ENCODE assay signal across 15 cellular contexts in genomic region chr2:190497428-190497827, GRCh38. TPM values are rescaled to one million over a fixed set of nuclear protein-coding genes. Genes with fewer than 3 reads are reported as not detected.
DNase-seq lines count a peak whose midpoint lies in the region; ATAC-seq lines count a peak whose summit lies in the region.
"Had no signal": no experiment of that assay in that cellular context is flagged by ENCODE, and none has a peak within 500 bp of the region (broad histone marks: within the 10 kb centered on the region; RNA-seq: fewer than 3 reads in every experiment).

No MANE protein-coding gene starts in this region.

- H3K27me3 Mint-ChIP-seq in activated CD4-positive, alpha-beta memory T cell treated with anti-CD3 and anti-CD28 coated beads, Interleukin-2, amount 10 ng/mL, durations not matched to agents 7 days and 5 days: no peaks in the 10 kb centered on the region
- H3K27me3 Mint-ChIP-seq in activated CD4-positive, alpha-beta memory T cell treated with anti-CD3 and anti-CD28 coated beads for 36 hours: no peaks in the 10 kb centered on the region

- H3K4me1 Mint-ChIP-seq in activated CD4-positive, alpha-beta memory T cell treated with anti-CD3 and anti-CD28 coated beads, Interleukin-2, amount 10 ng/mL, durations not matched to agents 7 days and 5 days: peaks cover 22% of the 10 kb centered on the region
- peaks cover 30% of the 10 kb centered on the region for H3K4me1 Mint-ChIP-seq in activated CD4-positive, alpha-beta memory T cell treated with anti-CD3 and anti-CD28 coated beads for 36 hours (ENCODE audit: low read depth)
- H3K4me1 Mint-ChIP-seq: nephron had no signal

- ATAC-seq in esophagus mucosa: peak; percentile 99

- CTCF ChIA-PET in activated CD4-positive, alpha-beta memory T cell treated with anti-CD3 and anti-CD28 coated beads, Interleukin-2, amount 10 ng/mL, durations not matched to agents 7 days and 5 days (lab: Charles Lee): no interaction called here
- CTCF ChIA-PET in activated CD4-positive, alpha-beta memory T cell treated with anti-CD3 and anti-CD28 coated beads for 36 hours (lab: Charles Lee): no interaction called here

- H3K27ac Mint-ChIP-seq in activated CD4-positive, alpha-beta memory T cell treated with anti-CD3 and anti-CD28 coated beads, Interleukin-2, amount 10 ng/mL, durations not matched to agents 7 days and 5 days: peak overlapping the region; percentile 57
- H3K27ac Mint-ChIP-seq in activated CD4-positive, alpha-beta memory T cell treated with anti-CD3 and anti-CD28 coated beads for 36 hours: no peak overlapping the region
- H3K27ac Mint-ChIP-seq: nephron had no signal

- peaks cover 66% of the 10 kb centered on the region for H3K36me3 Mint-ChIP-seq in activated CD4-positive, alpha-beta memory T cell treated with anti-CD3 and anti-CD28 coated beads, Interleukin-2, amount 10 ng/mL, durations not matched to agents 7 days and 5 days (ENCODE audit: low read depth)
- peaks cover 36% of the 10 kb centered on the region for H3K36me3 Mint-ChIP-seq in activated CD4-positive, alpha-beta memory T cell treated with anti-CD3 and anti-CD28 coated beads for 36 hours

- DNase-seq in activated CD4-positive, alpha-beta memory T cell treated with anti-CD3 and anti-CD28 coated beads, Interleukin-2, amount 10 ng/mL, durations not matched to agents 7 days and 5 days: no peak
- no peak for DNase-seq in activated CD4-positive, alpha-beta memory T cell treated with anti-CD3 and anti-CD28 coated beads for 36 hours
- peak; percentile 48 for DNase-seq in NCI-H69 (lab: John Stamatoyannopoulos, UW)
- peak; percentile 9 for DNase-seq in renal cortical epithelial cell (ENCODE audit: low read depth)
- no peak for DNase-seq in mucosa of gallbladder (ENCODE audit: low spot score)
- no peak for DNase-seq in ureter (ENCODE audit: low spot score)
- DNase-seq in GDM1 (lab: John Stamatoyannopoulos, UW): no peak
- DNase-seq: activated CD4-positive, alpha-beta T cell treated with anti-CD3 and anti-CD28 coated beads, Interleukin-2, amount 50 U/mL, for 1 hour; dermis blood vessel endothelial cell; MV-4-11; NCI-H345; Right ventricle myocardium superior; T1000 had no signal

- intact Hi-C loops in activated CD4-positive, alpha-beta memory T cell treated with anti-CD3 and anti-CD28 coated beads for 36 hours (cut with micrococcal nuclease): no loop called here

- POLR2A ChIA-PET in activated CD4-positive, alpha-beta memory T cell treated with anti-CD3 and anti-CD28 coated beads, Interleukin-2, amount 10 ng/mL, durations not matched to agents 7 days and 5 days (lab: Charles Lee): no interaction called here
- POLR2A ChIA-PET in activated CD4-positive, alpha-beta memory T cell treated with anti-CD3 and anti-CD28 coated beads for 36 hours (lab: Charles Lee): no interaction called here

- peaks cover 13% of the 10 kb centered on the region for H3K9me3 Mint-ChIP-seq in activated CD4-positive, alpha-beta memory T cell treated with anti-CD3 and anti-CD28 coated beads, Interleukin-2, amount 10 ng/mL, durations not matched to agents 7 days and 5 days
- H3K9me3 Mint-ChIP-seq in activated CD4-positive, alpha-beta memory T cell treated with anti-CD3 and anti-CD28 coated beads for 36 hours: peaks cover 7% of the 10 kb centered on the region

- no peak overlapping the region for H3K4me3 Mint-ChIP-seq in activated CD4-positive, alpha-beta memory T cell treated with anti-CD3 and anti-CD28 coated beads, Interleukin-2, amount 10 ng/mL, durations not matched to agents 7 days and 5 days
- no peak overlapping the region for H3K4me3 Mint-ChIP-seq in activated CD4-positive, alpha-beta memory T cell treated with anti-CD3 and anti-CD28 coated beads for 36 hours
- H3K4me3 Mint-ChIP-seq: nephron had no signal

RNA-seq across cellular contexts. Expression of gene NEMP2, which starts 37.1 kb away (rescaled TPM):
- total RNA-seq in activated CD4-positive, alpha-beta memory T cell treated with anti-CD3 and anti-CD28 coated beads, Interleukin-2, amount 10 ng/mL, durations not matched to agents 7 days and 5 days: 10 to 100 TPM; 18.9 to 19.1 TPM
- 10 to 100 TPM; 28.8 to 30.0 TPM for total RNA-seq in activated CD4-positive, alpha-beta memory T cell treated with anti-CD3 and anti-CD28 coated beads for 36 hours
- total RNA-seq in esophagus mucosa (3.8 TPM), renal cortical epithelial cell (7.9 and 15.8 TPM in 2 replicates), mucosa of gallbladder (3.8 TPM), ureter (8.2 TPM)

Comparison
In these comparisons a context has a peak if more than half of its experiments do, and no peak if none do; other contexts are left out.
1. DNase-seq: peak in NCI-H69 (single experiment) and renal cortical epithelial cell (single experiment); none in activated CD4-positive, alpha-beta memory T cell treated with anti-CD3 and anti-CD28 coated beads, Interleukin-2, amount 10 ng/mL, durations not matched to agents 7 days and 5 days (single experiment), activated CD4-positive, alpha-beta memory T cell treated with anti-CD3 and anti-CD28 coated beads for 36 hours (single experiment), mucosa of gallbladder (single experiment), ureter (single experiment) and GDM1 (single experiment).